Comparison of ENCODE assay signal across 24 cellular contexts in the genomic region with DNA sequence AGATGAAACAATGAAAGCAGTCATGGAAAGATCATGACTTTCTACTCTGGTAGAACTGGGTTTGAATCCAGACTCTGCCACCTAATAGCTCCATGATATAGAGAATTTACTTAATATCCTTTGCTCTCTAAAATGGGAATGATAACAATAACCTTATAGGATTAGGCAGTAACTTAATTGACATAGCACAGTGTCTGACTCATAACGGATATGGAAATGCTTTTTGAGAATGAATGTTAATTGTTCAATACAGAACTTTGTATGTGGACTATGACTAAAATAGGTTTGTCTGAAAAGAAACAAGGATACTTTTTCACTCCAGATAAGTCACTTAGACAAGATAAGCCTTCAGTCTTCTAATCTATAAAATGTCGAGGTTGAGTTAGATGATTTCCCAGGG.
"Had no signal": no experiment of that assay in that cellular context is flagged by ENCODE, and none has a peak within 500 bp of the region (broad histone marks: within the 10 kb centered on the region; RNA-seq: fewer than 3 reads in every experiment).

No MANE protein-coding gene starts in this region.

- H3K4me2 ChIP-seq: hepatocyte had no signal

- H3K4me3 ChIP-seq: colonic mucosa, coronary artery, dorsolateral prefrontal cortex, esophagus muscularis mucosa, esophagus squamous epithelium, gastrocnemius medialis, gastroesophageal sphincter, heart left ventricle, hepatocyte had no signal

- DNase-seq: colonic mucosa; cortex of kidney; dermis blood vessel endothelial cell; dorsolateral prefrontal cortex; effector CD4-positive, alpha-beta T cell; effector CD8-positive, alpha-beta T cell; effector memory CD4-positive, alpha-beta T cell; effector memory CD8-positive, alpha-beta T cell; endodermal cell; erythroblast; esophagus squamous epithelium; foreskin fibroblast; foreskin keratinocyte; gastrocnemius medialis; glutamatergic neuron; head of caudate nucleus; heart left ventricle; hippocampal formation had no signal

- H3K36me3 ChIP-seq: colonic mucosa, esophagus muscularis mucosa, esophagus squamous epithelium, gastrocnemius medialis, gastroesophageal sphincter, heart left ventricle had no signal

- ATAC-seq: effector memory CD8-positive, alpha-beta T cell; esophagus mucosa; foreskin keratinocyte; gastrocnemius medialis; gastroesophageal sphincter; heart left ventricle had no signal

- H2AFZ ChIP-seq: hepatocyte had no signal

- H3K4me1 ChIP-seq: colonic mucosa, esophagus muscularis mucosa, esophagus squamous epithelium, foreskin keratinocyte, gastrocnemius medialis, gastroesophageal sphincter, heart left ventricle had no signal

- H3K27me3 ChIP-seq: colonic mucosa, dorsolateral prefrontal cortex, esophagus muscularis mucosa, esophagus squamous epithelium, foreskin keratinocyte, gastrocnemius medialis, gastroesophageal sphincter, heart left ventricle, hepatocyte had no signal

- H3K79me2 ChIP-seq: hepatocyte had no signal

- H3K27ac ChIP-seq: colonic mucosa, coronary artery, dorsolateral prefrontal cortex, epithelial cell of prostate, esophagus muscularis mucosa, esophagus squamous epithelium, foreskin keratinocyte, gastrocnemius medialis, gastroesophageal sphincter, heart left ventricle, hepatocyte had no signal

- H3K9me3 ChIP-seq: colonic mucosa, esophagus muscularis mucosa, esophagus squamous epithelium, gastrocnemius medialis, gastroesophageal sphincter, heart left ventricle had no signal
